16 cellular contexts compared by ENCODE assay signal in genomic region chr13:30774214-30774730, GRCh38. TPM values are rescaled to one million over a fixed set of nuclear protein-coding genes. Genes with fewer than 3 reads are reported as not detected.
DNase-seq lines count a peak whose midpoint lies in the region; ATAC-seq, FAIRE-seq and TF ChIP-seq lines count a peak whose summit lies in the region.
"Had no signal": no experiment of that assay in that cellular context is flagged by ENCODE, and none has a peak within 500 bp of the region (broad histone marks: within the 10 kb centered on the region; RNA-seq: fewer than 3 reads in every experiment).

No MANE protein-coding gene starts in this region.

- no peak overlapping the region for H3K4me2 ChIP-seq in GM12878 (ENCODE audit: control insufficient read depth, insufficient read depth)

- FAIRE-seq in GM12878 (lab: Jason Lieb, UNC) = no peak

- H3K9ac ChIP-seq in GM12878 (ENCODE audit: control insufficient read depth, insufficient read depth, low read length) = no peak overlapping the region

- no peak overlapping the region for H2AFZ ChIP-seq in GM12878 (ENCODE audit: control insufficient read depth, low read depth, low read length)

- H3K27ac ChIP-seq in GM12878 (ENCODE audit: control insufficient read depth, insufficient read depth) (no peak overlapping the region), stomach (peak overlapping the region in 3 of 5 donors; percentile 17 to 28 (median 26)), brain microvascular endothelial cell (no peak overlapping the region), right atrium auricular region (no peak overlapping the region)
- H3K27ac ChIP-seq: heart right ventricle had no signal

- H3K27ac Mint-ChIP-seq in activated CD4-positive, alpha-beta T cell treated with anti-CD3 and anti-CD28 coated beads for 36 hours = peak overlapping the region; percentile 70
- H3K27ac Mint-ChIP-seq: brain, WTC11 had no signal

- no peaks in the 10 kb centered on the region; the same call in 2 of the 3 replicates for H3K9me3 ChIP-seq in GM12878 (replicated peaks; ENCODE audit: control insufficient read depth, insufficient read depth, low read length)
- no peaks in the 10 kb centered on the region for H3K9me3 ChIP-seq in stomach
- no peaks in the 10 kb centered on the region for H3K9me3 ChIP-seq in right atrium auricular region

- no peaks in the 10 kb centered on the region for H3K36me3 ChIP-seq in GM12878 (ENCODE audit: control insufficient read depth in 2 of 2, insufficient read depth in 2 of 2, low read length in 1 of 2)
- H3K36me3 ChIP-seq in stomach = no peaks in the 10 kb centered on the region
- no peaks in the 10 kb centered on the region for H3K36me3 ChIP-seq in brain microvascular endothelial cell (replicated peaks)
- H3K36me3 ChIP-seq in right atrium auricular region = no peaks in the 10 kb centered on the region
- H3K36me3 ChIP-seq: heart right ventricle had no signal

- peaks cover 20% of the 10 kb centered on the region for H3K4me1 Mint-ChIP-seq in activated CD4-positive, alpha-beta T cell treated with anti-CD3 and anti-CD28 coated beads for 36 hours

- RAD21 ChIA-PET in GM12878 (lab: Charles Lee; ENCODE audit: unreplicated experiment) = interaction anchor here (0.6 kb wide), 1 partner anchor 30 kb away, joined by 3 read pairs; no protein-coding TSS in a partner anchor

- CTCF ChIA-PET in activated CD4-positive, alpha-beta T cell treated with anti-CD3 and anti-CD28 coated beads for 36 hours (lab: Charles Lee) = interaction anchor here (0.6 kb wide), 1 partner anchor 13 kb away, joined by 3 read pairs; no protein-coding TSS in a partner anchor
- CTCF ChIA-PET in GM12878 (lab: Yijun Ruan, JAX) = no interaction called here

- H3K27me3 ChIP-seq in GM12878 (replicated peaks in 1 of 2; ENCODE audit: control insufficient read depth in 2 of 2, insufficient read depth in 2 of 2, low read length in 1 of 2) = no peaks in the 10 kb centered on the region
- H3K27me3 ChIP-seq in stomach = no peaks in the 10 kb centered on the region
- no peaks in the 10 kb centered on the region for H3K27me3 ChIP-seq in brain microvascular endothelial cell (replicated peaks)
- H3K27me3 ChIP-seq in right atrium auricular region = no peaks in the 10 kb centered on the region
- H3K27me3 ChIP-seq: heart right ventricle had no signal

- no peak for TF ChIP-seq POLR2A in GM12878 (IDR thresholded peaks at IDR 0.05; ENCODE audit: low read depth, low read length)
- no peak for TF ChIP-seq POLR2A in stomach (IDR thresholded peaks at IDR 0.05)

- peak; percentile 92 for ATAC-seq in activated CD4-positive, alpha-beta T cell treated with anti-CD3 and anti-CD28 coated beads for 36 hours
- ATAC-seq in GM12878 (peak; percentile 84), HG03045 (IDR thresholded peaks at IDR 0.05; ENCODE audit: unreplicated experiment) (no peak)
- ATAC-seq: heart right ventricle, WTC11 had no signal

- 80% methylated on average over 8 of the region's 8 CpGs for WGBS in GM12878 (ENCODE audit: insufficient coverage, insufficient replicate concordance, low lambda C conversion rate, missing lambda C conversion rate)
- WGBS in stomach, 5 donors = 85 to 92% (median 86%) methylated on average over 8 of the region's 8 CpGs

- no peak for TF ChIP-seq RAD21 in GM12878 (IDR thresholded peaks at IDR 0.05; ENCODE audit: insufficient read depth, low read depth, low read length)

- no peaks in the 10 kb centered on the region for H3K4me1 ChIP-seq in GM12878 (ENCODE audit: control insufficient read depth, insufficient read depth, low read length)
- H3K4me1 ChIP-seq in stomach = no peaks in the 10 kb centered on the region
- H3K4me1 ChIP-seq in right atrium auricular region = no peaks in the 10 kb centered on the region
- H3K4me1 ChIP-seq: heart right ventricle had no signal

- in situ Hi-C loops in GM12878 (cut with MboI) = no loop called here
- in situ Hi-C loops in brain microvascular endothelial cell (cut with HindIII; ENCODE audit: low pct_ligation_motif_present, low sequenced_read_pairs) = no loop called here

- peak; percentile 23 for DNase-seq in stimulated activated CD4-positive, alpha-beta T cell treated with anti-CD3 and anti-CD28 coated beads, Interleukin-1b, Interleukin-23, amount 100 ng/mL, for 48 hours
- no peak for DNase-seq in stimulated activated CD4-positive, alpha-beta T cell treated with anti-CD3 and anti-CD28 coated beads, Interleukin-4, amount 100 ng/mL, for 1 hour
- DNase-seq in activated CD4-positive, alpha-beta T cell treated with anti-CD3 and anti-CD28 coated beads for 36 hours = peak; percentile 37
- DNase-seq in GM12878 (ENCODE audit: low read depth, low spot score) = no peak
- no peak for DNase-seq in stomach
- DNase-seq in brain microvascular endothelial cell = no peak
- no peak for DNase-seq in right atrium auricular region (ENCODE audit: low spot score)
- DNase-seq: GDM1, HCEC 1CT, heart right ventricle, NCI-H1092, NCI-H748 treated with DMSO at 0.1 percent for 48 hours had no signal

- peaks cover under 1% of the 10 kb centered on the region for H3K27me3 Mint-ChIP-seq in activated CD4-positive, alpha-beta T cell treated with anti-CD3 and anti-CD28 coated beads for 36 hours
- H3K27me3 Mint-ChIP-seq: brain had no signal

- no peak for TF ChIP-seq EP300 in GM12878 (IDR thresholded peaks at IDR 0.05; ENCODE audit: borderline replicate concordance in 1 of 2, control insufficient read depth in 1 of 2, low read depth in 2 of 2, low read length in 2 of 2)
- TF ChIP-seq EP300 in stomach (IDR thresholded peaks at IDR 0.05) = no peak

- H3K36me3 Mint-ChIP-seq in activated CD4-positive, alpha-beta T cell treated with anti-CD3 and anti-CD28 coated beads for 36 hours (ENCODE audit: low read depth) = no peaks in the 10 kb centered on the region
- H3K36me3 Mint-ChIP-seq: brain, WTC11 had no signal

- peak overlapping the region; percentile 24 for H3K4me3 Mint-ChIP-seq in activated CD4-positive, alpha-beta T cell treated with anti-CD3 and anti-CD28 coated beads for 36 hours
- H3K4me3 Mint-ChIP-seq: brain, WTC11 had no signal

- SMC1A ChIA-PET in GM12878 (lab: Charles Lee; ENCODE audit: uncharacterized antibody, unreplicated experiment) = no interaction called here

- no TSS peak for BruUV-seq in GM12878 (replicated peaks; lab: Mats Ljungman, UMichigan)

- POLR2A ChIA-PET in activated CD4-positive, alpha-beta T cell treated with anti-CD3 and anti-CD28 coated beads for 36 hours (lab: Charles Lee) = no interaction called here
- POLR2A ChIA-PET in GM12878 (lab: Charles Lee) = no interaction called here

- intact Hi-C loops in activated CD4-positive, alpha-beta T cell treated with anti-CD3 and anti-CD28 coated beads for 36 hours (cut with DNase I, micrococcal nuclease) = loop anchor here in 1 of 2 experiments (1.0 kb wide), 2 partner anchors 22 to 30 kb away; no protein-coding TSS in a partner anchor
- intact Hi-C loops in GM12878 (cut with micrococcal nuclease; ENCODE audit: unreplicated experiment) (no loop called here), stomach (cut with DNase I; ENCODE audit: low total_unique reads) (no loop called here)

- H3K4me3 ChIP-seq in GM12878 = no peak overlapping the region
- no peak overlapping the region for H3K4me3 ChIP-seq in stomach
- H3K4me3 ChIP-seq in brain microvascular endothelial cell (ENCODE audit: low read depth, low read length) = no peak overlapping the region
- H3K4me3 ChIP-seq in right atrium auricular region = no peak overlapping the region
- H3K4me3 ChIP-seq: heart right ventricle had no signal

- H3K79me2 ChIP-seq in GM12878 (ENCODE audit: control insufficient read depth, insufficient read depth, low read length) = no peaks in the 10 kb centered on the region

- no peak for TF ChIP-seq CTCF in GM12878 (IDR thresholded peaks at IDR 0.05 in 2 of 3, conservative IDR thresholded peaks at IDR 0.05 in 1 of 3; ENCODE audit: control insufficient read depth in 2 of 3, extremely low read depth in 1 of 3, insufficient read depth in 1 of 3, low read depth in 3 of 3, low read length in 3 of 3)
- no peak for TF ChIP-seq CTCF in stomach (IDR thresholded peaks at IDR 0.05)
- TF ChIP-seq CTCF in brain microvascular endothelial cell (IDR thresholded peaks at IDR 0.05; ENCODE audit: low read depth, low read length, missing control alignments) = no peak
- TF ChIP-seq CTCF in right atrium auricular region (IDR thresholded peaks at IDR 0.05) = no peak

- H4K20me1 ChIP-seq in GM12878 (ENCODE audit: control insufficient read depth, insufficient read depth) = no peaks in the 10 kb centered on the region

- no peaks in the 10 kb centered on the region for H3K9me3 Mint-ChIP-seq in activated CD4-positive, alpha-beta T cell treated with anti-CD3 and anti-CD28 coated beads for 36 hours (ENCODE audit: low read depth)

RNA-seq across cellular contexts. Expression of gene ALOX5AP, which starts 38.9 kb away (rescaled TPM):
- total RNA-seq in activated CD4-positive, alpha-beta T cell treated with anti-CD3 and anti-CD28 coated beads for 36 hours = 10 to 100 TPM; 24.9 to 29.6 TPM
- 33.3 and 39.3 TPM in 2 replicates for total RNA-seq in GM12878 (2013; cell fraction: nucleolus; rRNA removed)
- total RNA-seq in GM12878 (2014; rRNA removed) (82.5 and 92.9 TPM in 2 replicates), GM12878 (2014; rRNA removed; fragmentation: Illumina TruSeq; extraction: Trizol) (56.9 and 59.4 TPM in 2 replicates), GM12878 (2021) (45.9 and 48.5 TPM in 2 replicates), stomach (1 to 10 TPM; 1.3 to 9.5 (median 2.9) TPM), right atrium auricular region (10 to 100 TPM in 1 of 2 donors, 1 to 10 TPM in 1; 7.4 to 41.4 TPM)
- polyA plus RNA-seq in GM12878 (2011; ENCODE audit: low read depth) = 56.3 TPM
- polyA plus RNA-seq in GM12878 (2011; rRNA removed) (278 and 283 TPM in 2 replicates), GM12878 (2014; fragmentation: Illumina TruSeq; extraction: Trizol) (137 and 156 TPM in 2 replicates), GM12878 (2014; fragmentation: Nextera tagmentation; extraction: Ambion mirVana) (100 to 1,000 TPM; 321 to 426 TPM), GM12878 (2014; rRNA removed) (88.0 and 91.9 TPM in 2 replicates), GM12878 (2016; fragmentation: Nextera tagmentation; extraction: Ambion mirVana) (100 to 1,000 TPM; 105 to 114 TPM), stomach (10 to 100 TPM in 2 of 3 donors, 1 to 10 TPM in 1; 7.4 to 36.4 (median 30.2) TPM)
- 238 and 302 TPM in 2 replicates for polyA plus RNA-seq in GM12878 (2011; cell fraction: cytosol; rRNA removed)
- 74.4 and 118 TPM in 2 replicates for polyA plus RNA-seq in GM12878 (2011; cell fraction: nucleus; rRNA removed)
- polyA plus RNA-seq in GM12878 (2012) = 37.3 and 38.9 TPM in 2 replicates
- 192 and 220 TPM in 2 replicates for polyA minus RNA-seq in GM12878 (2011; rRNA and poly(A)+ RNA removed)
- 27.6 and 28.6 TPM in 2 replicates for polyA minus RNA-seq in GM12878 (2011; cell fraction: cytosol; rRNA and poly(A)+ RNA removed)
- 21.3 and 23.0 TPM in 2 replicates for polyA minus RNA-seq in GM12878 (2011; cell fraction: nucleus; rRNA and poly(A)+ RNA removed)
- total RNA-seq: osteocyte, WTC11 had no signal

Comparison
In these comparisons a context has a peak if more than half of its experiments do, and no peak if none do; other contexts are left out.
1. DNase-seq: peak in stimulated activated CD4-positive, alpha-beta T cell treated with anti-CD3 and anti-CD28 coated beads, Interleukin-1b, Interleukin-23, amount 100 ng/mL, for 48 hours (single experiment) and activated CD4-positive, alpha-beta T cell treated with anti-CD3 and anti-CD28 coated beads for 36 hours (single experiment); none in stimulated activated CD4-positive, alpha-beta T cell treated with anti-CD3 and anti-CD28 coated beads, Interleukin-4, amount 100 ng/mL, for 1 hour (single experiment), GM12878 (single experiment), stomach (single experiment), brain microvascular endothelial cell (single experiment) and right atrium auricular region (single experiment).
2. H3K27ac ChIP-seq: peak in stomach (3 of 5); none in GM12878 (single experiment), brain microvascular endothelial cell (single experiment) and right atrium auricular region (0 of 2).